In genomic region chr13:44142911-44143665, GRCh38 we compare ENCODE assay signal across 9 cellular contexts.
A peak's percentile ranks its signal among the peaks of the same experiment; 100 is the strongest.
DNase-seq lines count a peak whose midpoint lies in the region; ATAC-seq and TF ChIP-seq lines count a peak whose summit lies in the region.
"Had no signal": no experiment of that assay in that cellular context is flagged by ENCODE, and none has a peak within 500 bp of the region (broad histone marks: within the 10 kb centered on the region; RNA-seq: fewer than 3 reads in every experiment).

No MANE protein-coding gene starts in this region.

- CTCF ChIA-PET in mammary epithelial cell (lab: Charles Lee; ENCODE audit: low non-redundant PET): no interaction called here

- in situ Hi-C loops in mammary epithelial cell (cut with MboI; ENCODE audit: low sequenced_read_pairs in 2 of 2): no loop called here

- peak overlapping the region; percentile 81 for H3K4me2 ChIP-seq in mammary epithelial cell (ENCODE audit: insufficient read depth, low read depth, low read length)

- no peak for TF ChIP-seq CTCF in BE2C (IDR thresholded peaks at IDR 0.05; ENCODE audit: low read depth, low read length)
- no peak for TF ChIP-seq CTCF in mammary epithelial cell (conservative IDR thresholded peaks at IDR 0.05 in 1 of 2, IDR thresholded peaks at IDR 0.05 in 1 of 2; ENCODE audit: extremely low read depth in 1 of 2, insufficient read depth in 1 of 2, low read depth in 1 of 2, low read length in 2 of 2)
- TF ChIP-seq CTCF in lower leg skin (IDR thresholded peaks at IDR 0.05): no peak

- no peaks in the 10 kb centered on the region for H3K27me3 ChIP-seq in BE2C
- no peaks in the 10 kb centered on the region for H3K27me3 ChIP-seq in mammary epithelial cell (ENCODE audit: insufficient read depth, low read length)
- H3K27me3 ChIP-seq in muscle layer of colon (ENCODE audit: control insufficient read depth in 1 of 2, insufficient read depth in 2 of 2, low read length in 2 of 2): no peaks in the 10 kb centered on the region

- H3K36me3 Mint-ChIP-seq in IgD-negative memory B cell: no peaks in the 10 kb centered on the region

- no peak for ATAC-seq in GM21390 (IDR thresholded peaks at IDR 0.05; ENCODE audit: unreplicated experiment)

- H3K27ac ChIP-seq in mammary epithelial cell (ENCODE audit: insufficient read depth, low read depth, low read length) (peak overlapping the region; percentile 90), muscle layer of colon (ENCODE audit: low read depth, low read length) (no peak overlapping the region)

- BruUV-seq in mammary epithelial cell (replicated peaks; lab: Mats Ljungman, UMichigan): no TSS peak

- intact Hi-C loops in mammary epithelial cell (cut with micrococcal nuclease): loop anchor here (1.0 to 5.0 kb wide), 6 partner anchors 16 to 293 kb away; no protein-coding TSS in a partner anchor
- intact Hi-C loops in lower leg skin (cut with DNase I; ENCODE audit: low total_unique reads): no loop called here

- H3K27ac Mint-ChIP-seq in IgD-negative memory B cell: peak overlapping the region in 1 of 3 donors; percentile 28

- no peaks in the 10 kb centered on the region for H3K79me2 ChIP-seq in mammary epithelial cell (ENCODE audit: insufficient read depth, low read length)

- H3K9ac ChIP-seq in mammary epithelial cell (ENCODE audit: insufficient read depth, low read length) (no peak overlapping the region), muscle layer of colon (ENCODE audit: low read length) (peak overlapping the region; percentile 85)

- TF ChIP-seq POLR2A in lower leg skin (IDR thresholded peaks at IDR 0.05): no peak

- peak overlapping the region in 3 of 4 donors; percentile 87 to 96 (median 95) for H3K4me3 Mint-ChIP-seq in IgD-negative memory B cell

- no peak for DNase-seq in BE2C
- peak; percentile 85 for DNase-seq in mammary epithelial cell
- no peak for DNase-seq in SK-N-DZ (ENCODE audit: low spot score)
- DNase-seq in lower leg skin (ENCODE audit: low spot score in 2 of 2): no peak
- DNase-seq in Ammon's horn (ENCODE audit: low spot score): no peak
- DNase-seq: NCI-H2029 had no signal

- H3K9me3 ChIP-seq in BE2C (no peaks in the 10 kb centered on the region), mammary epithelial cell (replicated peaks; ENCODE audit: insufficient read depth, low read length) (no peaks in the 10 kb centered on the region), muscle layer of colon (ENCODE audit: low read length) (no peaks in the 10 kb centered on the region)

- peaks cover 5% of the 10 kb centered on the region for H3K27me3 Mint-ChIP-seq in IgD-negative memory B cell

- H3K36me3 ChIP-seq in BE2C (no peaks in the 10 kb centered on the region), mammary epithelial cell (ENCODE audit: insufficient read depth, low read length) (no peaks in the 10 kb centered on the region), muscle layer of colon (ENCODE audit: insufficient read depth, low read length) (no peaks in the 10 kb centered on the region)

- peaks cover 6 to 24% (median 15%) of the 10 kb centered on the region in 3 donors for H3K4me1 Mint-ChIP-seq in IgD-negative memory B cell

- H3K9me3 Mint-ChIP-seq in IgD-negative memory B cell: peaks cover 0 to 5% (median 2%) of the 10 kb centered on the region in 3 donors

- no peak overlapping the region for H2AFZ ChIP-seq in mammary epithelial cell (ENCODE audit: low read depth, low read length)

- no peaks in the 10 kb centered on the region for H4K20me1 ChIP-seq in mammary epithelial cell (ENCODE audit: insufficient read depth, low read length)

- 32% methylated on average over 4 of the region's 4 CpGs for WGBS in mammary epithelial cell (ENCODE audit: low coverage, missing lambda C conversion rate)
- WGBS in lower leg skin, 2 donors: 59 to 64% methylated on average over 4 of the region's 4 CpGs

- dilution Hi-C loops in mammary epithelial cell (cut with HindIII; ENCODE audit: low sequenced_read_pairs): no loop called here

- no peaks in the 10 kb centered on the region; the same call in 1 of the 2 replicates for H3K4me1 ChIP-seq in BE2C
- peaks cover 25% of the 10 kb centered on the region for H3K4me1 ChIP-seq in mammary epithelial cell (ENCODE audit: insufficient read depth, low read length)
- peaks cover 5% of the 10 kb centered on the region for H3K4me1 ChIP-seq in muscle layer of colon (ENCODE audit: insufficient read depth, low read length)

- H3K4me3 ChIP-seq in BE2C (ENCODE audit: low read depth, low read length) (peak overlapping the region; percentile 70), mammary epithelial cell (replicated peaks in 1 of 3; ENCODE audit: insufficient read depth in 1 of 3, low read depth in 2 of 3, low read length in 3 of 3) (peak overlapping the region; percentile 56 to 59 (median 56)), muscle layer of colon (ENCODE audit: low read depth in 1 of 2, low read length in 2 of 2) (peak overlapping the region; percentile 17 to 71), lower leg skin (ENCODE audit: low read depth, poor library complexity, severe bottlenecking) (no peak overlapping the region)
